In the genomic region with DNA sequence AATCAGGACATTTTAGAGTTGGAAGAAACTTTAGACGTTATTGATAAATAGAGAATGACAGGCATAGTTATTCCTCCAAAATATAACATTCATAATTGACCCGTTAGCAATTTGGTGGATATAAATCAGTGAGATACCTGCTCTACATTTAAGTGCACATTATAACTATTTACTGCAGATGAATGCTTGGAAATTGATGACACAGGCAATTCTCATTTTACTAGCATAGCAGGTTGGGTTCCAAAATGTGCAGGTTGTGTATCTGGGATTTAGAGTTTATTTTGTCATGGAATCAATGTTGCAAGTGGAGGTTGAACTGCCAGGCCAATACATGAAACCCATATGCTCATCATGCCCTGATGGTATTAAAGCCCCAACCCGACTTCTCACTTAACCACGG, we compare ENCODE assay signal across 12 cellular contexts. TPM values are rescaled to one million over a fixed set of nuclear protein-coding genes. Genes with fewer than 3 reads are reported as not detected.
"Had no signal": no experiment of that assay in that cellular context is flagged by ENCODE, and none has a peak within 500 bp of the region (broad histone marks: within the 10 kb centered on the region; RNA-seq: fewer than 3 reads in every experiment).

No MANE protein-coding gene starts in this region.

- H3K36me3 ChIP-seq: HAP-1 had no signal

- H2AFZ ChIP-seq: GM23248, GM23338 had no signal

- ATAC-seq: GM23338, HCT116 had no signal

- H3K4me1 ChIP-seq: HAP-1 had no signal

- FAIRE-seq: H1, H54 had no signal

- H3K4me3 Mint-ChIP-seq: GM23338, H9, HFFc6 had no signal

- H3K9me3 ChIP-seq: HAP-1 had no signal

- H3K27ac Mint-ChIP-seq: GM23338, H9, HFFc6 had no signal

- DNase-seq: GM23248, GOT3, H7, H9, HCEC 1CT, HFFc6 had no signal

- H3K9ac ChIP-seq: GM23248 had no signal

- H3K4me2 ChIP-seq: GM23338 had no signal

- H3K4me3 ChIP-seq: GM23248, GM23338, HAP-1 had no signal

- H3K27ac ChIP-seq: GM23248 had no signal

RNA-seq across cellular contexts. Expression of a gene that starts 44.4 kb away (rescaled TPM):
- total RNA-seq: GM23248, H4, HFFc6 had no signal
- polyA plus RNA-seq: GM23248 had no signal
